ENCODE assay signal across 33 cellular contexts in the genomic region with DNA sequence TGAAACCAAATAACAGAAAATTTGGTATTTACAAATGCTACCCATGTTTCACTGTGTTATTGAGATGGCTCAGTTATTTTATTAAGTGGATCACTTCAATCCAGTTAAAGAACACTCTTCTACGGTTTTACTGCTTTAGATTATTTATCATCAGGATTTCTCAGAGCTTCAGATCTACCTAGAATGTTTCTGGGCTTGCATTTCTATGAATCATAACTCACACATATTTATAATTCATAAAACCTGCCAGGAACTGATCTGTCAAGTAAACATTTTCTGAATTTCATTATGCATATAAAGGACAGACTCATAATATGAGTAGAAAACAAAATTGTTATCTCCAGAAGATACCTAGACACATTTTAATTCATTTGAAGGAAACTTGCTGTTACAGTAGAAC.
"Had no signal": no experiment of that assay in that cellular context is flagged by ENCODE, and none has a peak within 500 bp of the region (broad histone marks: within the 10 kb centered on the region; RNA-seq: fewer than 3 reads in every experiment).

No MANE protein-coding gene starts in this region.

- FAIRE-seq: colon, kidney, urothelium cell line had no signal

- H3K36me3 Mint-ChIP-seq: immature natural killer cell, mesothelial cell of epicardium, naive B cell, neural progenitor cell had no signal

- H3K4me1 ChIP-seq: esophagus muscularis mucosa, neural progenitor cell, parathyroid adenoma, prostate gland, right atrium auricular region, testis, tibial artery, upper lobe of left lung had no signal

- H3K9me3 Mint-ChIP-seq: nephron, neural progenitor cell had no signal

- H2AFZ ChIP-seq: neural progenitor cell, parathyroid adenoma had no signal

- H3K27me3 ChIP-seq: dorsolateral prefrontal cortex, esophagus muscularis mucosa, heart right ventricle, neural progenitor cell, right atrium auricular region, stomach, testis, tibial artery, upper lobe of left lung had no signal

- H3K27ac Mint-ChIP-seq: immature natural killer cell, mesothelial cell of epicardium, naive B cell, nephron, neural progenitor cell had no signal

- H3K79me2 ChIP-seq: parathyroid adenoma had no signal

- H3K4me3 ChIP-seq: dorsolateral prefrontal cortex, esophagus muscularis mucosa, heart right ventricle, lung, mucosa of descending colon, neural progenitor cell, prostate gland, right atrium auricular region, smooth muscle cell, stomach, testis, tibial artery, upper lobe of left lung had no signal

- H3K4me1 Mint-ChIP-seq: immature natural killer cell, naive B cell, nephron, neural progenitor cell had no signal

- ATAC-seq: heart right ventricle, left lobe of liver, mucosa of descending colon, sciatic nerve had no signal

- H3K36me3 ChIP-seq: esophagus muscularis mucosa, heart right ventricle, neural progenitor cell, prostate gland, right atrium auricular region, stomach, tibial artery, upper lobe of left lung had no signal

- DNase-seq: dorsolateral prefrontal cortex; effector CD4-positive, alpha-beta T cell; foreskin melanocyte; glutamatergic neuron; heart right ventricle; hypothalamus; immature natural killer cell; kidney; mesenchymal stem cell; mucosa of descending colon; naive B cell; stimulated activated CD4-positive, alpha-beta T cell treated with anti-CD3 and anti-CD28 coated beads, Interleukin-12 subunit alpha, Interleukin-12 subunit beta, amount 100 ng/mL, for 4 hours; stimulated activated CD4-positive, alpha-beta T cell treated with anti-CD3 and anti-CD28 coated beads, Interleukin-1b, Interleukin-23, amount 100 ng/mL, for 48 hours; stimulated activated CD4-positive, alpha-beta T cell treated with anti-CD3 and anti-CD28 coated beads, Interleukin-4, amount 100 ng/mL, for 1 hour; stimulated activated CD8-positive, alpha-beta memory T cell treated with anti-CD3 and anti-CD28 coated beads, Interleukin-4, amount 100 ng/mL, for 48 hours; stimulated activated naive CD4-positive, alpha-beta T cell; stomach; testis; tibial artery; upper lobe of left lung had no signal

- H3K27ac ChIP-seq: dorsolateral prefrontal cortex, esophagus muscularis mucosa, heart right ventricle, neural progenitor cell, parathyroid adenoma, prostate gland, right atrium auricular region, stomach, testis, tibial artery, upper lobe of left lung had no signal

- H3K27me3 Mint-ChIP-seq: naive B cell had no signal

- H3K9me3 ChIP-seq: esophagus muscularis mucosa, heart right ventricle, mucosa of descending colon, prostate gland, right atrium auricular region, stomach, testis, tibial artery, upper lobe of left lung had no signal

- H3K4me2 ChIP-seq: neural progenitor cell, smooth muscle cell had no signal

- H3K4me3 Mint-ChIP-seq: immature natural killer cell, mesothelial cell of epicardium, naive B cell, nephron, neural progenitor cell had no signal
